21 cellular contexts compared by ENCODE assay signal in the genomic region with DNA sequence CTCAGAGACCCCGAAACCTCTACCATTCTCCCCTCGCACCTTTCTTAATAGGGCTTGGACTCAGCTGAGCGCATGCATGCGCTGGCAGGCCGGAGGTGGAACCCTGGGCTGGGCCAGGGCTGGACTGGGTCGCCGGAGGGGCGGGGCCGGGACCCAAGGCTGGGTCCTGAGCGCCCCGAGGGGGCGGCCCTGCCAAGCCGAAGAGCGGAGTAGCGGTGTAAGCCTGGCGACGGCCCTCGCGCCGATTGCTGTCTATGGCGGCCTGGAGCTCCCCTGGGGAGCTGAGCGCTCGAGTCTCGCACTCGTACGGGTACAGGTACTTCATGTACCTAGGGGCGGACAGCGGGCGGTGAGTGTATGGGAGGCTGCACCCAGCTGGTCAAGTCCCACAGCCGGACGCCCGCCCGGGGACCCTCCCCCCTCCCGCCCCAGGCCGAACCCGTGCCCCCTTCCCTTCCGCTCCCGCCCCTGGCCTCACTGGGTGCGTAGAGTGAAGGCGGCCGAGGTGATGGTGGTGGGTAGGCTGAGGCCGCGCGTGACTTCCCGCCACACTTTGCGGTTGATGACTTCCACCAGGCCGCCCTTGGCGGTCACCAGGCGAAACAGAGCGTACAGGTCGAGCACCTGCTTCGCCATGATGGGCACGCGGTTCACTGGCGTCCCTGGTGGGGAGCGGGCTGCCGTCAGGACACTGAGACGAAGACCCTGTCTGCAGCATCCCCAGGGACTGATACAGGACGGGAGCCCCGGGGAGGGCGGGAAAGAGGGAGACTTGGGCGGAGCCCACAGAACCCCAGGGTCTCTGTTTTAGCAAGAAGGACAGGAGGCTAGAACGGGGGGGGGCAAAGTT. TPM values are rescaled to one million over a fixed set of nuclear protein-coding genes. Genes with fewer than 3 reads are reported as not detected.
A peak's percentile ranks its signal among the peaks of the same experiment; 100 is the strongest.
DNase-seq lines count a peak whose midpoint lies in the region; ATAC-seq and TF ChIP-seq lines count a peak whose summit lies in the region.
"Had no signal": no experiment of that assay in that cellular context is flagged by ENCODE, and none has a peak within 500 bp of the region (broad histone marks: within the 10 kb centered on the region; RNA-seq: fewer than 3 reads in every experiment).

No MANE protein-coding gene starts in this region.

- H3K27ac ChIP-seq in OCI-LY1 (ENCODE audit: low read depth, low read length, poor library complexity, severe bottlenecking) (no peak overlapping the region), endodermal cell (ENCODE audit: low read depth, low read length) (no peak overlapping the region)
- H3K27ac ChIP-seq: 22Rv1; BLaER1 treated with 17β-estradiol and CSF1 and Interleukin-3, amounts not matched to agents 10 nM and 100 nM; neutrophil had no signal

- no peaks in the 10 kb centered on the region for H4K20me1 ChIP-seq in OCI-LY1 (ENCODE audit: insufficient read depth, low read length)

- no peak overlapping the region for H3K27ac Mint-ChIP-seq in endodermal cell
- no peak overlapping the region for H3K27ac Mint-ChIP-seq in stimulated activated effector memory CD8-positive, alpha-beta T cell treated with anti-CD3 and anti-CD28 coated beads, Interleukin-12 subunit alpha, Interleukin-12 subunit beta, amount 100 ng/mL, for 72 hours
- H3K27ac Mint-ChIP-seq: dendritic cell treated with granulocyte-macrophage colony-stimulating factor and Interleukin-4, amounts not matched to agents 40 ng/mL and 50 ng/mL, for 4 days had no signal

- peaks cover 20% of the 10 kb centered on the region for H3K4me1 Mint-ChIP-seq in endodermal cell
- peaks cover 35% of the 10 kb centered on the region for H3K4me1 Mint-ChIP-seq in stimulated activated effector memory CD8-positive, alpha-beta T cell treated with anti-CD3 and anti-CD28 coated beads, Interleukin-12 subunit alpha, Interleukin-12 subunit beta, amount 100 ng/mL, for 72 hours

- no peak for ATAC-seq in stimulated activated effector memory CD8-positive, alpha-beta T cell treated with anti-CD3 and anti-CD28 coated beads, Interleukin-12 subunit alpha, Interleukin-12 subunit beta, amount 100 ng/mL, for 72 hours
- ATAC-seq: HepG2, sciatic nerve had no signal

- no peaks in the 10 kb centered on the region for H3K79me2 ChIP-seq in OCI-LY1 (ENCODE audit: insufficient read depth, low read length)

- H3K36me3 Mint-ChIP-seq in endodermal cell (ENCODE audit: low read depth): no peaks in the 10 kb centered on the region
- no peaks in the 10 kb centered on the region for H3K36me3 Mint-ChIP-seq in stimulated activated effector memory CD8-positive, alpha-beta T cell treated with anti-CD3 and anti-CD28 coated beads, Interleukin-12 subunit alpha, Interleukin-12 subunit beta, amount 100 ng/mL, for 72 hours

- DNase-seq in DMS53 (lab: John Stamatoyannopoulos, UW): peak; percentile 36
- no peak for DNase-seq in DMS53 treated with DMSO at 0.1 percent for 48 hours (lab: John Stamatoyannopoulos, UW; ENCODE audit: unreplicated experiment)
- DNase-seq in endodermal cell: no peak
- DNase-seq in stimulated activated effector memory CD8-positive, alpha-beta T cell treated with anti-CD3 and anti-CD28 coated beads, Interleukin-12 subunit alpha, Interleukin-12 subunit beta, amount 100 ng/mL, for 72 hours (ENCODE audit: low spot score in 2 of 2): no peak
- DNase-seq in head of caudate nucleus: no peak
- no peak for DNase-seq in NCI-H774 (lab: John Stamatoyannopoulos, UW)
- no peak for DNase-seq in NCI-H82 (lab: John Stamatoyannopoulos, UW)
- DNase-seq: DMS79; MG63; NCI-H1930; NCI-H524; stimulated activated CD4-positive, alpha-beta T cell treated with anti-CD3 and anti-CD28 coated beads, Interleukin-2, amount 100 ng/mL, for 48 hours had no signal

- no peak overlapping the region for H2AFZ ChIP-seq in OCI-LY1 (ENCODE audit: low read length)

- H3K9me3 Mint-ChIP-seq in endodermal cell: no peaks in the 10 kb centered on the region
- H3K9me3 Mint-ChIP-seq in stimulated activated effector memory CD8-positive, alpha-beta T cell treated with anti-CD3 and anti-CD28 coated beads, Interleukin-12 subunit alpha, Interleukin-12 subunit beta, amount 100 ng/mL, for 72 hours: no peaks in the 10 kb centered on the region
- H3K9me3 Mint-ChIP-seq: dendritic cell treated with granulocyte-macrophage colony-stimulating factor and Interleukin-4, amounts not matched to agents 40 ng/mL and 50 ng/mL, for 4 days had no signal

- no peaks in the 10 kb centered on the region for H3K9me2 ChIP-seq in OCI-LY1 (ENCODE audit: low read depth, low read length)

- H3F3A ChIP-seq in OCI-LY1 (ENCODE audit: insufficient read depth, low read length): no peaks in the 10 kb centered on the region

- H3K36me3 ChIP-seq in OCI-LY1 (ENCODE audit: insufficient read depth, low read length) (no peaks in the 10 kb centered on the region), endodermal cell (ENCODE audit: control insufficient read depth, insufficient read depth, low read length) (no peaks in the 10 kb centered on the region)
- H3K36me3 ChIP-seq: MG63 had no signal

- H3K4me3 Mint-ChIP-seq in endodermal cell: peak overlapping the region; percentile 42
- H3K4me3 Mint-ChIP-seq in stimulated activated effector memory CD8-positive, alpha-beta T cell treated with anti-CD3 and anti-CD28 coated beads, Interleukin-12 subunit alpha, Interleukin-12 subunit beta, amount 100 ng/mL, for 72 hours: peak overlapping the region; percentile 23
- H3K4me3 Mint-ChIP-seq: dendritic cell treated with granulocyte-macrophage colony-stimulating factor and Interleukin-4, amounts not matched to agents 40 ng/mL and 50 ng/mL, for 4 days had no signal

- H3K4me3 ChIP-seq in OCI-LY1 (ENCODE audit: low read depth, low read length, poor library complexity, severe bottlenecking) (peak overlapping the region; percentile 13), endodermal cell (ENCODE audit: low read length) (no peak overlapping the region)
- H3K4me3 ChIP-seq: MG63, tibial nerve had no signal

- peaks cover 29% of the 10 kb centered on the region for H3K4me1 ChIP-seq in OCI-LY1 (ENCODE audit: insufficient read depth, low read length, severe bottlenecking)
- H3K4me1 ChIP-seq in endodermal cell (ENCODE audit: control insufficient read depth, insufficient read depth, low read length): peaks cover 12% of the 10 kb centered on the region

- TF ChIP-seq CTCF in OCI-LY1 (IDR thresholded peaks at IDR 0.05; ENCODE audit: low read length) (no peak), endodermal cell (conservative IDR thresholded peaks at IDR 0.05) (no peak)

- intact Hi-C loops in head of caudate nucleus (cut with DNase I): no loop called here

- H3K27me3 Mint-ChIP-seq in endodermal cell (ENCODE audit: insufficient read depth): peaks cover 78% of the 10 kb centered on the region

- H3K4me2 ChIP-seq in OCI-LY1 (ENCODE audit: low read length): peak overlapping the region; percentile 37; the same call in 1 of the 2 replicates
- H3K4me2 ChIP-seq: BLaER1 treated with 17β-estradiol and CSF1 and Interleukin-3, amounts not matched to agents 10 nM and 100 nM had no signal

- H3K9me3 ChIP-seq in OCI-LY1 (ENCODE audit: low read length) (no peaks in the 10 kb centered on the region), endodermal cell (ENCODE audit: control insufficient read depth, low read length) (no peaks in the 10 kb centered on the region)
- H3K9me3 ChIP-seq: MG63, neutrophil, tibial nerve had no signal

- 90 to 93% methylated on average over 33 to 63 of the region's 63 CpGs for WGBS in endodermal cell (ENCODE audit: insufficient coverage in 1 of 2, insufficient read length in 1 of 2), 2 experiments

- H3K27me3 ChIP-seq in OCI-LY1 (ENCODE audit: insufficient read depth, low read length): 0 out of 2 replicates have a peak, but pooled peaks cover 5% of the 10 kb centered on the region
- peaks cover 45% of the 10 kb centered on the region for H3K27me3 ChIP-seq in endodermal cell (ENCODE audit: control insufficient read depth, insufficient read depth, low read length, poor library complexity, severe bottlenecking)

- H3K9ac ChIP-seq in OCI-LY1 (ENCODE audit: low read length) (no peak overlapping the region), endodermal cell (ENCODE audit: extremely low read depth, low read length, poor library complexity, severe bottlenecking) (no peak overlapping the region)
- H3K9ac ChIP-seq: BLaER1 treated with 17β-estradiol and CSF1 and Interleukin-3, amounts not matched to agents 10 nM and 100 nM had no signal

RNA-seq across cellular contexts. Expression of gene DCTN3, which starts 3.3 kb away (rescaled TPM):
- 10 to 100 TPM; 51.9 to 53.6 TPM for total RNA-seq in endodermal cell
- polyA plus RNA-seq in endodermal cell (2013, experiment 1 of 2): 117 TPM
- 113 TPM for polyA plus RNA-seq in endodermal cell (2013, experiment 2 of 2)

RNA-seq across cellular contexts. Expression of gene ARID3C, which starts 5.3 kb away (rescaled TPM):
- under 1 TPM; 0.31 to 0.80 TPM for total RNA-seq in endodermal cell
- 0.14 TPM for polyA plus RNA-seq in endodermal cell (2013, experiment 1 of 2)
- 0.83 TPM for polyA plus RNA-seq in endodermal cell (2013, experiment 2 of 2)
- total RNA-seq: epithelial cell of proximal tubule, HepG2 had no signal
- polyA plus RNA-seq: HepG2 had no signal

RNA-seq across cellular contexts. Expression of gene RPP25L, which starts 11.7 kb away (rescaled TPM):
- 10 to 100 TPM; 19.3 to 22.4 TPM for total RNA-seq in endodermal cell
- 30.1 TPM for polyA plus RNA-seq in endodermal cell (2013, experiment 1 of 2)
- 22.1 TPM for polyA plus RNA-seq in endodermal cell (2013, experiment 2 of 2)

RNA-seq across cellular contexts. Expression of gene SIGMAR1, which starts 14.0 kb away (rescaled TPM):
- total RNA-seq in endodermal cell: 10 to 100 TPM; 49.1 to 49.4 TPM
- polyA plus RNA-seq in endodermal cell (2013, experiment 1 of 2): 84.6 TPM
- polyA plus RNA-seq in endodermal cell (2013, experiment 2 of 2): 74.7 TPM

RNA-seq across cellular contexts. Expression of gene GALT, which starts 22.9 kb away (rescaled TPM):
- total RNA-seq in endodermal cell: 10 to 100 TPM; 44.3 to 49.3 TPM
- polyA plus RNA-seq in endodermal cell (2013, experiment 1 of 2): 59.2 TPM
- 44.1 TPM for polyA plus RNA-seq in endodermal cell (2013, experiment 2 of 2)
